Comparison of ENCODE assay signal across 8 cellular contexts in the genomic region with DNA sequence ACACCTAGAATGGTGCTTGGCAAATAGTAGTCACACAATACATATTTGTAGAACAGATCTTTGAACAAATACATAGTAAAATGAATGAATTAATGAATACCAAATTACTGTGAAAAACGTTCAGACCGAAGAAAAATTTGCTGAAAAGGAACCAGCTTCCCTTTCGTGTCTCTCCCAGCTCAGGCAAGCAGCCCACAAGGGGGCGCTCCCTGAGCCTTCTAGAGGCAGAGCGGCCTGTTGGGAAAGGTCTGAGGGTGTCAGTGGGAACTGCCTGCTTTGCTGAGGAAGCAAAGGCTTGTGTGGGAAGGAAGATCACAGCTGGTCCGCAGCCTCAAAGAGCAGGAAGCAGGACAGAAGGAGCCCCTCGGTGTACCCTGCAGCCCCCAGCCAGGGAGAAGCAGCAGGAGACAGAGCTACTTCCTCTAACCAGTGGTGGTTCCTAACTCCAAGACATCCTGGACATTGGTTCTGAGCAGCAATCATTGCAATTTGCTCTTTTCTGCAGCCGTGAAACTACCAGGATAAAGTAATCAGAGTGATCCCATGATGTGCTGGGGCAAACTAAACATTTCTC.
DNase-seq lines count a peak whose midpoint lies in the region; ATAC-seq and TF ChIP-seq lines count a peak whose summit lies in the region.

No MANE protein-coding gene starts in this region.

- TF ChIP-seq EP300 in upper lobe of left lung (IDR thresholded peaks at IDR 0.05) = no peak

- TF ChIP-seq POLR2A in upper lobe of left lung (IDR thresholded peaks at IDR 0.05) = no peak

- TF ChIP-seq CTCF in upper lobe of left lung (IDR thresholded peaks at IDR 0.05) = peak in 1 of 6 experiments; percentile 6

- H3K27me3 ChIP-seq in SJCRH30 = no peaks in the 10 kb centered on the region
- no peaks in the 10 kb centered on the region for H3K27me3 ChIP-seq in upper lobe of left lung

- ATAC-seq in HG03460 (IDR thresholded peaks at IDR 0.05; ENCODE audit: unreplicated experiment) = no peak
- ATAC-seq in HG03469 (IDR thresholded peaks at IDR 0.05; ENCODE audit: unreplicated experiment) = no peak
- no peak for ATAC-seq in upper lobe of left lung (ENCODE audit: low FRiP score in 2 of 2)

- peak; percentile 11 for DNase-seq in stimulated activated CD4-positive, alpha-beta T cell treated with anti-CD3 and anti-CD28 coated beads, Interleukin-12 subunit alpha, Interleukin-12 subunit beta, amount 100 ng/mL, for 4 hours
- no peak for DNase-seq in stimulated activated CD4-positive, alpha-beta T cell treated with anti-CD3 and anti-CD28 coated beads, Interleukin-4, amount 100 ng/mL, for 24 hours
- DNase-seq in SJCRH30 = peak; percentile 25 to 54
- peak; percentile 9 to 33 for DNase-seq in hippocampal formation (lab: John Stamatoyannopoulos, UW)
- DNase-seq in putamen (ENCODE audit: low spot score) = no peak
- DNase-seq in upper lobe of left lung = no peak

- H3K36me3 ChIP-seq in SJCRH30 = no peaks in the 10 kb centered on the region
- no peaks in the 10 kb centered on the region for H3K36me3 ChIP-seq in upper lobe of left lung

- H3K4me1 ChIP-seq in SJCRH30 (no peaks in the 10 kb centered on the region), upper lobe of left lung (no peaks in the 10 kb centered on the region)

- H3K4me3 ChIP-seq in SJCRH30 (no peak overlapping the region), upper lobe of left lung (no peak overlapping the region)

- H3K27ac ChIP-seq in SJCRH30 (no peak overlapping the region), upper lobe of left lung (no peak overlapping the region)

- WGBS in upper lobe of left lung, 2 donors = 26 to 33% methylated on average over 8 of the region's 8 CpGs

- H3K9me3 ChIP-seq in SJCRH30 (replicated peaks) (no peaks in the 10 kb centered on the region), upper lobe of left lung (no peaks in the 10 kb centered on the region)

Comparison
In these comparisons a context has a peak if more than half of its experiments do, and no peak if none do; other contexts are left out.
1. DNase-seq: peak in stimulated activated CD4-positive, alpha-beta T cell treated with anti-CD3 and anti-CD28 coated beads, Interleukin-12 subunit alpha, Interleukin-12 subunit beta, amount 100 ng/mL, for 4 hours (single experiment), SJCRH30 (2 of 2) and hippocampal formation (2 of 2); none in stimulated activated CD4-positive, alpha-beta T cell treated with anti-CD3 and anti-CD28 coated beads, Interleukin-4, amount 100 ng/mL, for 24 hours (single experiment), putamen (single experiment) and upper lobe of left lung (0 of 2).